ENCODE assay signal across 19 cellular contexts in genomic region chr4:102504941-102505340, GRCh38. TPM values are rescaled to one million over a fixed set of nuclear protein-coding genes. Genes with fewer than 3 reads are reported as not detected.
A peak's percentile ranks its signal among the peaks of the same experiment; 100 is the strongest.
DNase-seq lines count a peak whose midpoint lies in the region; ATAC-seq, FAIRE-seq and TF ChIP-seq lines count a peak whose summit lies in the region.
"Had no signal": no experiment of that assay in that cellular context is flagged by ENCODE, and none has a peak within 500 bp of the region (broad histone marks: within the 10 kb centered on the region; RNA-seq: fewer than 3 reads in every experiment).

No MANE protein-coding gene starts in this region.

- TF ChIP-seq POLR2A in breast epithelium (IDR thresholded peaks at IDR 0.05): no peak

- H3K36me3 ChIP-seq in breast epithelium: no peaks in the 10 kb centered on the region
- no peaks in the 10 kb centered on the region for H3K36me3 ChIP-seq in OCI-LY7 (ENCODE audit: insufficient read depth, low read length)
- H3K36me3 ChIP-seq: brain microvascular endothelial cell, gastrocnemius medialis had no signal

- peaks cover 0 to 8% of the 10 kb centered on the region in 2 donors for H3K4me1 ChIP-seq in breast epithelium
- peaks cover 26% of the 10 kb centered on the region for H3K4me1 ChIP-seq in OCI-LY7 (ENCODE audit: insufficient read depth, low read length, poor library complexity, severe bottlenecking)

- H3K9me3 Mint-ChIP-seq in MCF 10A (ENCODE audit: unreplicated experiment): no peaks in the 10 kb centered on the region
- no peaks in the 10 kb centered on the region for H3K9me3 Mint-ChIP-seq in effector memory CD8-positive, alpha-beta T cell
- H3K9me3 Mint-ChIP-seq: endodermal cell had no signal

- DNase-seq in MCF 10A (ENCODE audit: unreplicated experiment) (peak; percentile 30), breast epithelium (ENCODE audit: low spot score in 2 of 2) (no peak), OCI-LY7 (ENCODE audit: low spot score) (no peak), GM13976 (ENCODE audit: low spot score) (no peak), D721Med (ENCODE audit: insufficient read length, low spot score) (no peak), NCI-H69 (lab: John Stamatoyannopoulos, UW) (no peak), dermis blood vessel endothelial cell (no peak)
- DNase-seq in effector memory CD8-positive, alpha-beta T cell: no peak
- DNase-seq: activated CD8-positive, alpha-beta memory T cell treated with anti-CD3 and anti-CD28 coated beads, Interleukin-2, amount 50 U/mL, for 4 hours; AML-193; brain microvascular endothelial cell; EL; endodermal cell; gastrocnemius medialis; islet precursor cell; KBM-7; NCI-H187 had no signal

- H3K27me3 Mint-ChIP-seq in MCF 10A (ENCODE audit: insufficient read depth, unreplicated experiment): no peaks in the 10 kb centered on the region
- H3K27me3 Mint-ChIP-seq in effector memory CD8-positive, alpha-beta T cell: no peaks in the 10 kb centered on the region

- intact Hi-C loops in MCF 10A (cut with micrococcal nuclease): loop anchor here (5.0 kb wide), 2 partner anchors 58 to 322 kb away; partner anchors contain the start of gene UBE2D3
- intact Hi-C loops in breast epithelium (cut with DNase I; ENCODE audit: low total_unique reads): loop anchor here (2.0 kb wide), 1 partner anchor 36 kb away; no protein-coding TSS in a partner anchor
- intact Hi-C loops in OCI-LY7 (cut with micrococcal nuclease; ENCODE audit: unreplicated experiment): loop anchor here (1.0 to 10.0 kb wide), 4 partner anchors 322 to 690 kb away; partner anchors contain the start of genes BDH2, CENPE and UBE2D3

- H3K4me1 Mint-ChIP-seq in MCF 10A (ENCODE audit: insufficient read depth, unreplicated experiment): peaks cover 34% of the 10 kb centered on the region
- H3K4me1 Mint-ChIP-seq in effector memory CD8-positive, alpha-beta T cell (ENCODE audit: low read depth in 2 of 2): peaks cover 38 to 47% of the 10 kb centered on the region in 2 donors

- POLR2A ChIA-PET in MCF 10A (lab: Yijun Ruan, JAX): interaction anchor here (0.6 to 1.3 kb wide), 6 partner anchors 10 to 323 kb away, joined by 3 to 7 read pairs (median 3); partner anchors contain the start of gene UBE2D3
- POLR2A ChIA-PET in OCI-LY7 (lab: Charles Lee): interaction anchor here (0.6 kb wide), 1 partner anchor 38 kb away, joined by 6 read pairs; no protein-coding TSS in a partner anchor

- H3K27ac ChIP-seq in breast epithelium (peak overlapping the region in 1 of 2 donors; percentile 99), OCI-LY7 (ENCODE audit: low read depth, low read length, poor library complexity, severe bottlenecking) (no peak overlapping the region)
- H3K27ac ChIP-seq: brain microvascular endothelial cell, gastrocnemius medialis had no signal

- peaks cover 76% of the 10 kb centered on the region for H3K79me2 ChIP-seq in OCI-LY7 (ENCODE audit: insufficient read depth, low read depth, low read length)

- H3K4me2 ChIP-seq in OCI-LY7 (ENCODE audit: low read length): peak overlapping the region; percentile 93

- H4K20me1 ChIP-seq in OCI-LY7 (ENCODE audit: insufficient read depth, low read length): peaks cover 22% of the 10 kb centered on the region; the same call in 1 of the 2 replicates

- peaks cover 6% of the 10 kb centered on the region for H3K36me3 Mint-ChIP-seq in MCF 10A (ENCODE audit: insufficient read depth, unreplicated experiment)
- H3K36me3 Mint-ChIP-seq in effector memory CD8-positive, alpha-beta T cell (ENCODE audit: insufficient read depth): peaks cover 46% of the 10 kb centered on the region

- FAIRE-seq in D721Med (lab: Jason Lieb, UNC): no peak
- FAIRE-seq: GM18507, TTC549 had no signal

- H3K4me3 Mint-ChIP-seq in MCF 10A (ENCODE audit: unreplicated experiment): peak overlapping the region; percentile 95
- peak overlapping the region; percentile 90 to 98 for H3K4me3 Mint-ChIP-seq in effector memory CD8-positive, alpha-beta T cell
- H3K4me3 Mint-ChIP-seq: endodermal cell had no signal

- ATAC-seq in effector memory CD8-positive, alpha-beta T cell (replicated peaks): no peak
- ATAC-seq: gastrocnemius medialis had no signal

- no peaks in the 10 kb centered on the region for H3K9me2 ChIP-seq in OCI-LY7 (ENCODE audit: insufficient read depth, low read length)

- H3K27ac Mint-ChIP-seq in MCF 10A (ENCODE audit: low read depth, unreplicated experiment): peak overlapping the region; percentile 96
- peak overlapping the region in 1 of 2 donors; percentile 99 for H3K27ac Mint-ChIP-seq in effector memory CD8-positive, alpha-beta T cell
- H3K27ac Mint-ChIP-seq: endodermal cell had no signal

- in situ Hi-C loops in GM13976 (cut with MboI; ENCODE audit: low sequenced_read_pairs, unreplicated experiment): no loop called here

- H3K9me3 ChIP-seq in breast epithelium: no peaks in the 10 kb centered on the region
- H3K9me3 ChIP-seq in OCI-LY7 (ENCODE audit: low read length): no peaks in the 10 kb centered on the region
- H3K9me3 ChIP-seq: gastrocnemius medialis had no signal

- H3K27me3 ChIP-seq in breast epithelium: no peaks in the 10 kb centered on the region
- H3K27me3 ChIP-seq: brain microvascular endothelial cell, gastrocnemius medialis had no signal

- BruUV-seq in MCF 10A (replicated peaks; lab: Mats Ljungman, UMichigan) (no TSS peak), OCI-LY7 (replicated peaks; lab: Mats Ljungman, UMichigan) (no TSS peak)

- no peak for TF ChIP-seq CTCF in MCF 10A (IDR thresholded peaks at IDR 0.05; ENCODE audit: unreplicated experiment)
- no peak for TF ChIP-seq CTCF in breast epithelium (IDR thresholded peaks at IDR 0.05)
- no peak for TF ChIP-seq CTCF in OCI-LY7 (conservative IDR thresholded peaks at IDR 0.05; ENCODE audit: low read length)
- TF ChIP-seq CTCF in GM13976 (IDR thresholded peaks at IDR 0.05; ENCODE audit: borderline replicate concordance, control extremely low read depth, extremely low read depth, insufficient read depth, missing control alignments): no peak
- no peak for TF ChIP-seq CTCF in D721Med (IDR thresholded peaks at IDR 0.05; ENCODE audit: insufficient read depth, missing control alignments)

- no peak overlapping the region for H3K4me3 ChIP-seq in breast epithelium
- peak overlapping the region; percentile 97 for H3K4me3 ChIP-seq in OCI-LY7 (ENCODE audit: low read depth, low read length, poor library complexity, severe bottlenecking)
- H3K4me3 ChIP-seq: gastrocnemius medialis had no signal

- H2AFZ ChIP-seq in OCI-LY7 (ENCODE audit: low read length): no peak overlapping the region; the same call in 1 of the 2 replicates

- CTCF ChIA-PET in MCF 10A (lab: Yijun Ruan, JAX) (no interaction called here), OCI-LY7 (lab: Charles Lee; ENCODE audit: unreplicated experiment) (no interaction called here)

RNA-seq across cellular contexts. Expression of gene NFKB1, which starts 3.8 kb away (rescaled TPM):
- 40.1 and 70.9 TPM in 2 replicates for total RNA-seq in MCF 10A (2022)
- total RNA-seq in breast epithelium: 10 to 100 TPM; 30.2 to 52.5 (median 42.6) TPM
- 20.7 and 23.1 TPM in 2 replicates for total RNA-seq in OCI-LY7 (2014; rRNA removed; shearing (Covaris generic))
- total RNA-seq in OCI-LY7 (2022): 47.8 and 53.0 TPM in 2 replicates
- total RNA-seq in dermis blood vessel endothelial cell: 64.5 and 73.2 TPM in 2 replicates
